Comparison of ENCODE assay signal across 26 cellular contexts in genomic region chr17:73909156-73909555, GRCh38.
"Had no signal": no experiment of that assay in that cellular context is flagged by ENCODE, and none has a peak within 500 bp of the region (broad histone marks: within the 10 kb centered on the region; RNA-seq: fewer than 3 reads in every experiment).

No MANE protein-coding gene starts in this region.

- H3K27ac ChIP-seq: brain microvascular endothelial cell, coronary artery, foreskin keratinocyte, gastrocnemius medialis, heart left ventricle, WERI-Rb-1 had no signal

- H3K27me3 ChIP-seq: brain microvascular endothelial cell, foreskin keratinocyte had no signal

- H3K4me3 ChIP-seq: coronary artery, dorsolateral prefrontal cortex, gastrocnemius medialis, heart left ventricle had no signal

- H3K4me1 ChIP-seq: foreskin keratinocyte, gastrocnemius medialis, heart left ventricle had no signal

- DNase-seq: activated B cell treated with CpG ODN at 0.5 μM for 24 hours; activated CD4-positive, alpha-beta T cell treated with anti-CD3 and anti-CD28 coated beads for 48 hours; activated CD4-positive, alpha-beta T cell treated with anti-CD3 and anti-CD28 coated beads, Interleukin-2, amount 50 U/mL, for 1 hour; activated CD4-positive, alpha-beta T cell treated with anti-CD3 and anti-CD28 coated beads, Interleukin-2, amount 50 U/mL, for 48 hours; activated CD8-positive, alpha-beta memory T cell treated with anti-CD3 and anti-CD28 coated beads, Interleukin-2, amount 10 ng/mL, durations not matched to agents 7 days and 5 days; activated CD8-positive, alpha-beta memory T cell treated with anti-CD3 and anti-CD28 coated beads, Interleukin-2, amount 50 U/mL, for 4 hours; activated CD8-positive, alpha-beta T cell treated with anti-CD3 and anti-CD28 coated beads for 36 hours; activated gamma-delta T cell; activated naive CD4-positive, alpha-beta T cell; activated naive CD4-positive, alpha-beta T cell treated with anti-CD3 and anti-CD28 coated beads, Interleukin-2, amount 50 U/mL, for 16 hours; activated T-cell treated with anti-CD3 and anti-CD28 coated beads for 4 hours; activated T-cell treated with anti-CD3 and anti-CD28 coated beads, Interleukin-2, amount 50 U/mL, for 24 hours; activated T-cell treated with anti-CD3 and anti-CD28 coated beads, Interleukin-2, amount 50 U/mL, for 72 hours; amniotic stem cell; anterior cingulate cortex; brain microvascular endothelial cell; dorsolateral prefrontal cortex; effector memory CD4-positive, alpha-beta T cell; foreskin keratinocyte; gastrocnemius medialis; glutamatergic neuron; heart left ventricle; T-helper 17 cell; T1000; WERI-Rb-1 had no signal

- H3K36me3 ChIP-seq: brain microvascular endothelial cell, gastrocnemius medialis, heart left ventricle, WERI-Rb-1 had no signal

- H3K9me3 ChIP-seq: gastrocnemius medialis, heart left ventricle had no signal
